16 cellular contexts compared by ENCODE assay signal in genomic region chr13:104143760-104144406, GRCh38.
DNase-seq lines count a peak whose midpoint lies in the region; ATAC-seq lines count a peak whose summit lies in the region.
"Had no signal": no experiment of that assay in that cellular context is flagged by ENCODE, and none has a peak within 500 bp of the region (broad histone marks: within the 10 kb centered on the region; RNA-seq: fewer than 3 reads in every experiment).

No MANE protein-coding gene starts in this region.

- no peaks in the 10 kb centered on the region for H3K27me3 Mint-ChIP-seq in T-helper 17 cell
- peaks cover 0 to 1% of the 10 kb centered on the region in 2 donors for H3K27me3 Mint-ChIP-seq in CD4-positive, alpha-beta memory T cell
- H3K27me3 Mint-ChIP-seq: activated naive CD8-positive, alpha-beta T cell treated with anti-CD3 and anti-CD28 coated beads, Interleukin-2, amount 10 ng/mL, durations not matched to agents 7 days and 5 days had no signal

- ATAC-seq in T-helper 17 cell: no peak
- ATAC-seq: GM12878; mucosa of descending colon; stimulated activated effector memory CD8-positive, alpha-beta T cell treated with anti-CD3 and anti-CD28 coated beads, Interleukin-12 subunit alpha, Interleukin-12 subunit beta, amount 100 ng/mL, for 72 hours had no signal

- no peaks in the 10 kb centered on the region for H3K36me3 ChIP-seq in CD4-positive, alpha-beta memory T cell (ENCODE audit: insufficient read depth, low read length)

- no peak overlapping the region for H3K27ac Mint-ChIP-seq in T-helper 17 cell
- no peak overlapping the region for H3K27ac Mint-ChIP-seq in CD4-positive, alpha-beta memory T cell
- H3K27ac Mint-ChIP-seq: activated naive CD8-positive, alpha-beta T cell treated with anti-CD3 and anti-CD28 coated beads, Interleukin-2, amount 10 ng/mL, durations not matched to agents 7 days and 5 days; stimulated activated effector memory CD8-positive, alpha-beta T cell treated with anti-CD3 and anti-CD28 coated beads, Interleukin-12 subunit alpha, Interleukin-12 subunit beta, amount 100 ng/mL, for 72 hours had no signal

- CTCF ChIA-PET in CD4-positive, alpha-beta memory T cell (lab: Charles Lee; ENCODE audit: partially characterized antibody): no interaction called here

- H3K4me3 ChIP-seq in CD4-positive, alpha-beta memory T cell (ENCODE audit: low read length in 2 of 2): no peak overlapping the region
- H3K4me3 ChIP-seq: GM12878, mucosa of descending colon had no signal

- DNase-seq in DMS153 (lab: John Stamatoyannopoulos, UW) (peak; percentile 70), NCI-H187 treated with DMSO at 0.1 percent for 48 hours (lab: John Stamatoyannopoulos, UW) (peak; percentile 37), SHP77 (lab: John Stamatoyannopoulos, UW) (peak; percentile 99), left kidney (ENCODE audit: low read depth, low spot score) (peak; percentile 69), G401 (ENCODE audit: low spot score) (no peak), T-helper 17 cell (no peak)
- no peak for DNase-seq in CD4-positive, alpha-beta memory T cell
- DNase-seq in activated CD4-positive, alpha-beta T cell treated with anti-CD3 and anti-CD28 coated beads, Interleukin-2, amount 50 U/mL, for 4 hours: no peak
- DNase-seq: ACHN; activated naive CD8-positive, alpha-beta T cell treated with anti-CD3 and anti-CD28 coated beads, Interleukin-2, amount 10 ng/mL, durations not matched to agents 7 days and 5 days; KG1; mucosa of descending colon; NCI-H446 treated with DMSO at 0.1 percent for 48 hours; stimulated activated CD4-positive, alpha-beta T cell treated with anti-CD3 and anti-CD28 coated beads, Interleukin-4, amount 100 ng/mL, for 1 hour had no signal

- H3K4me3 Mint-ChIP-seq in T-helper 17 cell: no peak overlapping the region
- no peak overlapping the region for H3K4me3 Mint-ChIP-seq in CD4-positive, alpha-beta memory T cell
- H3K4me3 Mint-ChIP-seq: activated naive CD8-positive, alpha-beta T cell treated with anti-CD3 and anti-CD28 coated beads, Interleukin-2, amount 10 ng/mL, durations not matched to agents 7 days and 5 days; stimulated activated effector memory CD8-positive, alpha-beta T cell treated with anti-CD3 and anti-CD28 coated beads, Interleukin-12 subunit alpha, Interleukin-12 subunit beta, amount 100 ng/mL, for 72 hours had no signal

- in situ Hi-C loops in G401 (cut with HindIII; ENCODE audit: low sequenced_read_pairs): no loop called here

- no peaks in the 10 kb centered on the region for H3K4me1 ChIP-seq in CD4-positive, alpha-beta memory T cell (ENCODE audit: insufficient read depth, low read length)

- H3K9me3 ChIP-seq in T-helper 17 cell (ENCODE audit: control insufficient read depth, low read length, poor library complexity, severe bottlenecking): no peaks in the 10 kb centered on the region
- H3K9me3 ChIP-seq in CD4-positive, alpha-beta memory T cell (ENCODE audit: control insufficient read depth in 1 of 2, low read length in 2 of 2): no peaks in the 10 kb centered on the region
- H3K9me3 ChIP-seq: mucosa of descending colon had no signal

- H3K27me3 ChIP-seq in CD4-positive, alpha-beta memory T cell (ENCODE audit: insufficient read depth, low read length): no peaks in the 10 kb centered on the region

- no peaks in the 10 kb centered on the region for H3K36me3 Mint-ChIP-seq in T-helper 17 cell (ENCODE audit: low read depth)
- no peaks in the 10 kb centered on the region for H3K36me3 Mint-ChIP-seq in CD4-positive, alpha-beta memory T cell
- H3K36me3 Mint-ChIP-seq: activated naive CD8-positive, alpha-beta T cell treated with anti-CD3 and anti-CD28 coated beads, Interleukin-2, amount 10 ng/mL, durations not matched to agents 7 days and 5 days; stimulated activated effector memory CD8-positive, alpha-beta T cell treated with anti-CD3 and anti-CD28 coated beads, Interleukin-12 subunit alpha, Interleukin-12 subunit beta, amount 100 ng/mL, for 72 hours had no signal

- intact Hi-C loops in CD4-positive, alpha-beta memory T cell (cut with micrococcal nuclease): no loop called here

- peaks cover 0 to 5% (median 0%) of the 10 kb centered on the region in 8 donors for H3K9me3 Mint-ChIP-seq in CD4-positive, alpha-beta memory T cell

- POLR2A ChIA-PET in CD4-positive, alpha-beta memory T cell (lab: Charles Lee; ENCODE audit: partially characterized antibody): no interaction called here

- H3K27ac ChIP-seq in CD4-positive, alpha-beta memory T cell (ENCODE audit: low read depth, low read length): no peak overlapping the region

- H3K4me1 Mint-ChIP-seq in T-helper 17 cell: no peaks in the 10 kb centered on the region
- H3K4me1 Mint-ChIP-seq in CD4-positive, alpha-beta memory T cell: no peaks in the 10 kb centered on the region
- H3K4me1 Mint-ChIP-seq: activated naive CD8-positive, alpha-beta T cell treated with anti-CD3 and anti-CD28 coated beads, Interleukin-2, amount 10 ng/mL, durations not matched to agents 7 days and 5 days; stimulated activated effector memory CD8-positive, alpha-beta T cell treated with anti-CD3 and anti-CD28 coated beads, Interleukin-12 subunit alpha, Interleukin-12 subunit beta, amount 100 ng/mL, for 72 hours had no signal

Comparison
In these comparisons a context has a peak if more than half of its experiments do, and no peak if none do; other contexts are left out.
1. DNase-seq: peak in DMS153 (single experiment), NCI-H187 treated with DMSO at 0.1 percent for 48 hours (single experiment), SHP77 (2 of 2) and left kidney (single experiment); none in G401 (single experiment), T-helper 17 cell (0 of 3), CD4-positive, alpha-beta memory T cell (0 of 5) and activated CD4-positive, alpha-beta T cell treated with anti-CD3 and anti-CD28 coated beads, Interleukin-2, amount 50 U/mL, for 4 hours (0 of 2).